In genomic region chr5:107964722-107965121, GRCh38 we compare ENCODE assay signal across 28 cellular contexts.
"Had no signal": no experiment of that assay in that cellular context is flagged by ENCODE, and none has a peak within 500 bp of the region (broad histone marks: within the 10 kb centered on the region; RNA-seq: fewer than 3 reads in every experiment).

No MANE protein-coding gene starts in this region.

- FAIRE-seq: islet of Langerhans, pancreas, small intestine had no signal

- H3K4me1 Mint-ChIP-seq: nephron had no signal

- H3K27ac Mint-ChIP-seq: dendritic cell treated with granulocyte-macrophage colony-stimulating factor and Interleukin-4, amounts not matched to agents 40 ng/mL and 50 ng/mL, for 4 days; endodermal cell; naive thymus-derived CD4-positive, alpha-beta T cell; nephron had no signal

- H3K9me3 ChIP-seq: colonic mucosa, heart right ventricle, left lung, neutrophil, pancreas, right lobe of liver, suprapubic skin had no signal

- H3K4me3 Mint-ChIP-seq: dendritic cell treated with granulocyte-macrophage colony-stimulating factor and Interleukin-4, amounts not matched to agents 40 ng/mL and 50 ng/mL, for 4 days; endodermal cell; naive thymus-derived CD4-positive, alpha-beta T cell; nephron; stimulated activated naive CD8-positive, alpha-beta T cell treated with anti-CD3 and anti-CD28 coated beads, Interleukin-15, amount 100 ng/mL, for 72 hours had no signal

- H3K27me3 ChIP-seq: colonic mucosa, heart right ventricle, left lung, neutrophil, pancreas, right lobe of liver, suprapubic skin had no signal

- H3K9me3 Mint-ChIP-seq: dendritic cell treated with granulocyte-macrophage colony-stimulating factor and Interleukin-4, amounts not matched to agents 40 ng/mL and 50 ng/mL, for 4 days; endodermal cell; nephron; stimulated activated naive CD8-positive, alpha-beta T cell treated with anti-CD3 and anti-CD28 coated beads, Interleukin-15, amount 100 ng/mL, for 72 hours had no signal

- ATAC-seq: esophagus mucosa; heart right ventricle; left cardiac atrium; left lung; naive thymus-derived CD4-positive, alpha-beta T cell; pancreas; right lobe of liver; stimulated activated naive CD8-positive, alpha-beta T cell treated with anti-CD3 and anti-CD28 coated beads, Interleukin-15, amount 100 ng/mL, for 72 hours had no signal

- H3K27me3 Mint-ChIP-seq: dendritic cell treated with granulocyte-macrophage colony-stimulating factor and Interleukin-4, amounts not matched to agents 40 ng/mL and 50 ng/mL, for 4 days; naive thymus-derived CD4-positive, alpha-beta T cell; stimulated activated naive CD8-positive, alpha-beta T cell treated with anti-CD3 and anti-CD28 coated beads, Interleukin-15, amount 100 ng/mL, for 72 hours had no signal

- H3K4me1 ChIP-seq: colonic mucosa, left lung, pancreas, right lobe of liver, suprapubic skin had no signal

- DNase-seq: colonic mucosa; effector CD8-positive, alpha-beta T cell; endodermal cell; foreskin melanocyte; glutamatergic neuron; heart right ventricle; hippocampal formation; left cardiac atrium; left lung; mesenchymal stem cell; midbrain; naive thymus-derived CD4-positive, alpha-beta T cell; pancreas; retina; right lobe of liver; small intestine; stimulated activated CD4-positive, alpha-beta T cell treated with anti-CD3 and anti-CD28 coated beads, Interleukin-15, amount 100 ng/mL, for 24 hours; stimulated activated CD4-positive, alpha-beta T cell treated with anti-CD3 and anti-CD28 coated beads, Interleukin-2, amount 100 ng/mL, for 48 hours; stimulated activated naive CD4-positive, alpha-beta T cell; stimulated activated naive CD8-positive, alpha-beta T cell treated with anti-CD3 and anti-CD28 coated beads, Interleukin-15, amount 100 ng/mL, for 72 hours; trophoblast cell had no signal

- H3K36me3 ChIP-seq: colonic mucosa, heart right ventricle, left lung, neutrophil, pancreas, right lobe of liver, suprapubic skin had no signal

- H3K27ac ChIP-seq: colonic mucosa, epithelial cell of prostate, heart right ventricle, left lung, neutrophil, pancreas, right lobe of liver, suprapubic skin had no signal

- H3K4me3 ChIP-seq: colonic mucosa, heart right ventricle, left lung, pancreas, right lobe of liver, suprapubic skin had no signal
